In genomic region chr3:38094999-38095398, GRCh38 we compare ENCODE assay signal across 2 cellular contexts.
TF ChIP-seq lines count a peak whose summit lies in the region.

No MANE protein-coding gene starts in this region.

TF ChIP-seq in IMR-90, 13 proteins besides CTCF, POLR2A, EP300 and RAD21:
- no peak for TF ChIP-seq NFE2L2 (IDR thresholded peaks at IDR 0.05; ENCODE audit: low read depth, low read length)
- no peak for TF ChIP-seq CEBPB (IDR thresholded peaks at IDR 0.05; ENCODE audit: low read depth, low read length)
- TF ChIP-seq RCOR1 (IDR thresholded peaks at IDR 0.05; ENCODE audit: insufficient replicate concordance, low read length) = no peak
- TF ChIP-seq ELK1 (IDR thresholded peaks at IDR 0.05; ENCODE audit: borderline replicate concordance, low read depth, low read length) = no peak
- no peak for TF ChIP-seq SMC3 (IDR thresholded peaks at IDR 0.05; ENCODE audit: low read depth, low read length)
- TF ChIP-seq RFX5 (IDR thresholded peaks at IDR 0.05; ENCODE audit: low read depth, low read length) = no peak
- TF ChIP-seq BHLHE40 (IDR thresholded peaks at IDR 0.05; ENCODE audit: low read depth, low read length) = no peak
- TF ChIP-seq CHD1 (IDR thresholded peaks at IDR 0.05; ENCODE audit: low read depth, low read length) = no peak
- no peak for TF ChIP-seq FOS (IDR thresholded peaks at IDR 0.05; ENCODE audit: low read depth, low read length)
- TF ChIP-seq USF2 (IDR thresholded peaks at IDR 0.05; ENCODE audit: low read depth, low read length) = no peak
- TF ChIP-seq MXI1 (IDR thresholded peaks at IDR 0.05; ENCODE audit: borderline replicate concordance, low read depth, low read length) = no peak
- TF ChIP-seq MAZ (IDR thresholded peaks at IDR 0.05; ENCODE audit: borderline replicate concordance, low read depth, low read length) = no peak
- TF ChIP-seq MAFK (IDR thresholded peaks at IDR 0.05; ENCODE audit: low read depth, low read length) = no peak

TF ChIP-seq in H1, 55 proteins besides CTCF, POLR2A, EP300 and RAD21:
- TF ChIP-seq TAF7 (optimal IDR thresholded peaks at IDR 0.05; ENCODE audit: borderline replicate concordance, low read depth, low read length) (no peak), USF2 (IDR thresholded peaks at IDR 0.05; ENCODE audit: low read length) (no peak), TEAD4 (IDR thresholded peaks at IDR 0.05; ENCODE audit: low read depth, low read length) (no peak), CBX5 (IDR thresholded peaks at IDR 0.05; ENCODE audit: low read depth, low read length) (no peak), SRF (IDR thresholded peaks at IDR 0.05; ENCODE audit: low read depth, low read length) (no peak), PHF8 (conservative IDR thresholded peaks at IDR 0.05; ENCODE audit: low read depth, low read length) (no peak), SP1 (IDR thresholded peaks at IDR 0.05; ENCODE audit: low read depth, low read length) (no peak), JUN (IDR thresholded peaks at IDR 0.05; ENCODE audit: low read depth, low read length) (no peak), SP2 (IDR thresholded peaks at IDR 0.05; ENCODE audit: low read length) (no peak), CBX8 (IDR thresholded peaks at IDR 0.05; ENCODE audit: borderline replicate concordance, low read depth, low read length) (no peak), CHD1 (IDR thresholded peaks at IDR 0.05; ENCODE audit: low read depth, low read length) (no peak), TCF12 (IDR thresholded peaks at IDR 0.05; ENCODE audit: low read depth, low read length) (no peak), KDM5A (IDR thresholded peaks at IDR 0.05; ENCODE audit: low read length) (no peak), KDM4A (IDR thresholded peaks at IDR 0.05; ENCODE audit: low read depth, low read length, severe bottlenecking) (no peak), EGR1 (IDR thresholded peaks at IDR 0.05; ENCODE audit: borderline replicate concordance, low read depth, low read length) (no peak), RXRA (IDR thresholded peaks at IDR 0.05; ENCODE audit: insufficient read depth, low read depth, low read length) (no peak), SIX5 (IDR thresholded peaks at IDR 0.05; ENCODE audit: low read depth, low read length) (no peak)
